ENCODE assay signal across 17 cellular contexts in the genomic region with DNA sequence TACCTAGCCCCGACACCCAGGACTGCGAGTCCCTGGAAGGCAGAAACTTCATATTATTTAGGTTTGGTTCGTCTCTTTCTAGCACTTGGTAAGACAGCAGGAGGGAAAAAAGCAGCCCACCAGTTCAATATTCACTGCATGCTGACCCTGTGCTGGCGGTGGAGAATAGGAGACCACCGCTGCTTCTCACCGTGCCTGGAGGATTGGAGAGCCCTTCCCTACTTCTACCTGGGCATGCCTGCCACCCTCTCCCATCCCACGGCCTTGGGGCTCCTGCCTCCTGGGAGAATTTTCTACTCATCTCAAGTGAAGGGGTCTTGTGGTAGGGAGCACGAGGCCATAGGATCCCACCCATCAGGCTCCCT. TPM values are rescaled to one million over a fixed set of nuclear protein-coding genes. Genes with fewer than 3 reads are reported as not detected.
DNase-seq lines count a peak whose midpoint lies in the region; ATAC-seq and TF ChIP-seq lines count a peak whose summit lies in the region.
"Had no signal": no experiment of that assay in that cellular context is flagged by ENCODE, and none has a peak within 500 bp of the region (broad histone marks: within the 10 kb centered on the region; RNA-seq: fewer than 3 reads in every experiment).

No MANE protein-coding gene starts in this region.

- H3K27me3 ChIP-seq in BLaER1 (no peaks in the 10 kb centered on the region), HCT116 (ENCODE audit: insufficient read depth, low read length) (no peaks in the 10 kb centered on the region), left ventricle myocardium inferior (ENCODE audit: low read depth) (no peaks in the 10 kb centered on the region), skeletal muscle tissue (ENCODE audit: control insufficient read depth in 3 of 3, insufficient read depth in 3 of 3, low read length in 3 of 3) (no peaks in the 10 kb centered on the region), mammary epithelial cell (ENCODE audit: insufficient read depth, low read length) (no peaks in the 10 kb centered on the region)
- H3K27me3 ChIP-seq: SJSA1 had no signal

- intact Hi-C loops in HCT116 (cut with micrococcal nuclease) (no loop called here), left ventricle myocardium inferior (cut with micrococcal nuclease) (no loop called here), mammary epithelial cell (cut with micrococcal nuclease) (no loop called here)

- H4K20me1 ChIP-seq in BLaER1 (peaks cover 14% of the 10 kb centered on the region; the same call in 1 of the 2 replicates), HCT116 (ENCODE audit: insufficient read depth) (no peaks in the 10 kb centered on the region), mammary epithelial cell (ENCODE audit: insufficient read depth, low read length) (no peaks in the 10 kb centered on the region)

- POLR2A ChIA-PET in HCT116 (lab: Charles Lee), result no interaction called here

- CTCF ChIA-PET in HCT116 (lab: Charles Lee), result no interaction called here
- CTCF ChIA-PET in mammary epithelial cell (lab: Charles Lee; ENCODE audit: low non-redundant PET), result no interaction called here

- BruUV-seq in HCT116 (replicated peaks; lab: Mats Ljungman, UMichigan), result no TSS peak
- BruUV-seq in mammary epithelial cell (replicated peaks; lab: Mats Ljungman, UMichigan), result no TSS peak

- DNase-seq in HCT116 (ENCODE audit: low read depth, low spot score) (no peak), left ventricle myocardium inferior (no peak), mammary epithelial cell (no peak), NCI-H748 (lab: John Stamatoyannopoulos, UW; ENCODE audit: unreplicated experiment) (no peak), NCI-H2029 treated with DMSO at 0.1 percent for 48 hours (lab: John Stamatoyannopoulos, UW) (no peak)
- DNase-seq: NCI-H187; NCI-H526 treated with DMSO at 0.1 percent for 48 hours; NK-92 treated with Interleukin-12 subunit alpha and Interleukin-12 subunit beta, amount 100 ng/mL, for 24 hours; RPMI8226 had no signal

- no peaks in the 10 kb centered on the region for H3K9me2 ChIP-seq in HCT116 (ENCODE audit: insufficient read depth)

- H3K79me2 ChIP-seq in HCT116 (ENCODE audit: insufficient read depth, low read length) (no peaks in the 10 kb centered on the region), mammary epithelial cell (ENCODE audit: insufficient read depth, low read length) (peaks cover 12% of the 10 kb centered on the region)

- H3K9ac ChIP-seq in BLaER1 (0 out of 2 replicates have a peak overlapping the region, but pooled peaks have one; percentile 3), HCT116 (ENCODE audit: low read length) (peak overlapping the region; percentile 34; the same call in 1 of the 2 replicates), skeletal muscle tissue (ENCODE audit: low read depth in 1 of 3, low read length in 3 of 3) (peak overlapping the region in 1 of 3 donors; percentile 16), mammary epithelial cell (ENCODE audit: insufficient read depth, low read length) (no peak overlapping the region)

- H3K9me3 ChIP-seq in BLaER1 (no peaks in the 10 kb centered on the region), HCT116 (ENCODE audit: control insufficient read depth in 1 of 2, insufficient read depth in 1 of 2, low read depth in 1 of 2, low read length in 2 of 2) (no peaks in the 10 kb centered on the region), left ventricle myocardium inferior (replicated peaks) (no peaks in the 10 kb centered on the region), skeletal muscle tissue (ENCODE audit: control insufficient read depth in 3 of 3, low read length in 3 of 3) (no peaks in the 10 kb centered on the region), mammary epithelial cell (replicated peaks; ENCODE audit: insufficient read depth, low read length) (no peaks in the 10 kb centered on the region)
- H3K9me3 ChIP-seq: SJSA1 had no signal

- 86% methylated on average over 7 of the region's 8 CpGs for WGBS in mammary epithelial cell (ENCODE audit: low coverage, missing lambda C conversion rate)

- no peak for TF ChIP-seq POLR2A in HCT116 (IDR thresholded peaks at IDR 0.05; ENCODE audit: borderline replicate concordance, extremely low read depth, insufficient read depth, insufficient read length)

- dilution Hi-C loops in mammary epithelial cell (cut with HindIII; ENCODE audit: low sequenced_read_pairs), result no loop called here

- no peak overlapping the region for H2AFZ ChIP-seq in HCT116 (ENCODE audit: low read depth, low read length, poor library complexity, severe bottlenecking)
- H2AFZ ChIP-seq in mammary epithelial cell (ENCODE audit: low read depth, low read length), result no peak overlapping the region

- H3K36me3 ChIP-seq in BLaER1, result peaks cover 44% of the 10 kb centered on the region
- no peaks in the 10 kb centered on the region for H3K36me3 ChIP-seq in HCT116 (ENCODE audit: control insufficient read depth in 1 of 2, insufficient read depth in 2 of 2, low read length in 2 of 2)
- peaks cover 45% of the 10 kb centered on the region for H3K36me3 ChIP-seq in left ventricle myocardium inferior
- H3K36me3 ChIP-seq in skeletal muscle tissue (ENCODE audit: control insufficient read depth in 3 of 3, insufficient read depth in 3 of 3, low read length in 3 of 3), result peaks cover 35 to 52% (median 46%) of the 10 kb centered on the region in 3 donors
- peaks cover 2% of the 10 kb centered on the region for H3K36me3 ChIP-seq in mammary epithelial cell (ENCODE audit: insufficient read depth, low read length)

- H3K27ac ChIP-seq in BLaER1 (no peak overlapping the region), HCT116 (ENCODE audit: low read depth, low read length) (no peak overlapping the region), left ventricle myocardium inferior (replicated peaks) (peak overlapping the region; percentile 98), skeletal muscle tissue (ENCODE audit: low read depth, low read length) (peak overlapping the region; percentile 99), mammary epithelial cell (ENCODE audit: insufficient read depth, low read depth, low read length) (no peak overlapping the region)
- H3K27ac ChIP-seq: SJSA1 had no signal

- in situ Hi-C loops in mammary epithelial cell (cut with MboI; ENCODE audit: low sequenced_read_pairs in 2 of 2), result no loop called here

- H3K4me3 ChIP-seq in BLaER1, result no peak overlapping the region
- H3K4me3 ChIP-seq in HCT116 (replicated peaks in 1 of 2; ENCODE audit: low read depth in 1 of 2, low read length in 2 of 2), result no peak overlapping the region; a peak in 1 of 4 replicates
- peak overlapping the region; percentile 80 for H3K4me3 ChIP-seq in left ventricle myocardium inferior
- no peak overlapping the region for H3K4me3 ChIP-seq in skeletal muscle tissue (ENCODE audit: low read length in 3 of 3)
- no peak overlapping the region for H3K4me3 ChIP-seq in mammary epithelial cell (replicated peaks in 1 of 3; ENCODE audit: insufficient read depth in 1 of 3, low read depth in 2 of 3, low read length in 3 of 3)
- H3K4me3 ChIP-seq: SJSA1 had no signal

- H3K4me2 ChIP-seq in BLaER1 (no peak overlapping the region), HCT116 (ENCODE audit: low read length) (peak overlapping the region; percentile 68), mammary epithelial cell (ENCODE audit: insufficient read depth, low read depth, low read length) (no peak overlapping the region)

- ATAC-seq in HCT116, result no peak
- ATAC-seq in esophagus mucosa, result no peak

- no peak for TF ChIP-seq CTCF in HCT116 (IDR thresholded peaks at IDR 0.05 in 2 of 3, conservative IDR thresholded peaks at IDR 0.05 in 1 of 3; ENCODE audit: borderline replicate concordance in 1 of 3, insufficient read depth in 1 of 3, low read depth in 2 of 3, low read length in 2 of 3)
- no peak for TF ChIP-seq CTCF in left ventricle myocardium inferior (IDR thresholded peaks at IDR 0.05; ENCODE audit: borderline replicate concordance)
- TF ChIP-seq CTCF in mammary epithelial cell (conservative IDR thresholded peaks at IDR 0.05 in 1 of 2, IDR thresholded peaks at IDR 0.05 in 1 of 2; ENCODE audit: extremely low read depth in 1 of 2, insufficient read depth in 1 of 2, low read depth in 1 of 2, low read length in 2 of 2), result no peak

- H3K4me1 ChIP-seq in BLaER1 (peaks cover 49% of the 10 kb centered on the region), HCT116 (ENCODE audit: control insufficient read depth in 1 of 2, insufficient read depth in 2 of 2, low read length in 2 of 2) (peaks cover 33 to 54% of the 10 kb centered on the region in 2 experiments), left ventricle myocardium inferior (peaks cover 98% of the 10 kb centered on the region), skeletal muscle tissue (ENCODE audit: control insufficient read depth in 3 of 3, insufficient read depth in 3 of 3, low read length in 3 of 3) (peaks cover 51 to 71% (median 60%) of the 10 kb centered on the region in 3 donors), mammary epithelial cell (ENCODE audit: insufficient read depth, low read length) (peaks cover 32% of the 10 kb centered on the region)

- RAD21 ChIA-PET in HCT116 (lab: Charles Lee; ENCODE audit: low non-redundant PET in 1 of 2, low total read pairs in 2 of 2, uncharacterized antibody in 2 of 2, unreplicated experiment in 2 of 2), result no interaction called here

- no peak for TF ChIP-seq RAD21 in HCT116 (IDR thresholded peaks at IDR 0.05; ENCODE audit: low read depth)

RNA-seq across cellular contexts. Expression of gene MTHFR, which starts 5.4 kb away (rescaled TPM):
- 20.9 TPM for total RNA-seq in HCT116 (2021; ENCODE audit: unreplicated experiment)
- 9.1 and 10.7 TPM in 2 replicates for polyA plus RNA-seq in HCT116 (2012)
- total RNA-seq in left ventricle myocardium inferior, result 40.1 TPM
- total RNA-seq in skeletal muscle tissue, result 43.3 TPM
- total RNA-seq in mammary epithelial cell, result 10 to 100 TPM; 19.1 to 19.2 TPM
- 8.2 TPM for polyA plus RNA-seq in mammary epithelial cell
- polyA minus RNA-seq in mammary epithelial cell, result 17.0 TPM
- 21.3 TPM for total RNA-seq in esophagus mucosa

RNA-seq across cellular contexts. Expression of gene CLCN6, which starts 5.6 kb away (rescaled TPM):
- 13.7 TPM for total RNA-seq in HCT116 (2021; ENCODE audit: unreplicated experiment)
- 5.6 and 6.3 TPM in 2 replicates for polyA plus RNA-seq in HCT116 (2012)
- total RNA-seq in left ventricle myocardium inferior, result 16.1 TPM
- total RNA-seq in skeletal muscle tissue, result 3.7 TPM
- total RNA-seq in mammary epithelial cell, result 10 to 100 TPM in 1 of 2 donors, 1 to 10 TPM in 1; 7.0 to 17.0 TPM
- polyA plus RNA-seq in mammary epithelial cell, result 7.6 TPM
- polyA minus RNA-seq in mammary epithelial cell, result 12.9 TPM
- 6.9 TPM for total RNA-seq in esophagus mucosa

RNA-seq across cellular contexts. Expression of gene C1orf167, which starts 38.4 kb away (rescaled TPM):
- total RNA-seq in HCT116 (2021; ENCODE audit: unreplicated experiment) (0.12 TPM), left ventricle myocardium inferior (2.5 TPM), skeletal muscle tissue (6.8 TPM), mammary epithelial cell (not detected), esophagus mucosa (0.84 TPM)
- 0.59 and 1.4 TPM in 2 replicates for polyA plus RNA-seq in HCT116 (2012)
- polyA plus RNA-seq in mammary epithelial cell, result not detected
- not detected for polyA minus RNA-seq in mammary epithelial cell
- total RNA-seq: H4, LHCN-M2, SJSA1 had no signal
- polyA plus RNA-seq: IgD-negative memory B cell had no signal

RNA-seq across cellular contexts. Expression of gene NPPA, which starts 47.2 kb away (rescaled TPM):
- total RNA-seq in HCT116 (2021; ENCODE audit: unreplicated experiment) (not detected), left ventricle myocardium inferior (1,100 TPM), skeletal muscle tissue (4.2 TPM), mammary epithelial cell (not detected), esophagus mucosa (not detected)
- polyA plus RNA-seq in HCT116 (2012), result 0.09 and 0.12 TPM in 2 replicates
- polyA plus RNA-seq in mammary epithelial cell, result not detected
- not detected for polyA minus RNA-seq in mammary epithelial cell
- total RNA-seq: H4, LHCN-M2, OCI-LY7, SJSA1 had no signal
- polyA plus RNA-seq: IgD-negative memory B cell had no signal

RNA-seq across cellular contexts. Expression of gene NPPB, which starts 58.4 kb away (rescaled TPM):
- not detected for total RNA-seq in HCT116 (2021; ENCODE audit: unreplicated experiment)
- not detected in 2 replicates for polyA plus RNA-seq in HCT116 (2012)
- total RNA-seq in left ventricle myocardium inferior, result 119 TPM
- 1.0 TPM for total RNA-seq in skeletal muscle tissue
- under 1 TPM in 1 of 2 donors, not detected in 1; 0.17 TPM for total RNA-seq in mammary epithelial cell
- polyA plus RNA-seq in mammary epithelial cell, result not detected
- polyA minus RNA-seq in mammary epithelial cell, result not detected
- not detected for total RNA-seq in esophagus mucosa
- total RNA-seq: H4, LHCN-M2, OCI-LY7 had no signal
- polyA plus RNA-seq: IgD-negative memory B cell had no signal

Comparison
In these comparisons a context has a peak if more than half of its experiments do, and no peak if none do; other contexts are left out.
1. H3K27ac ChIP-seq: peak in left ventricle myocardium inferior (single experiment) and skeletal muscle tissue (single experiment); none in BLaER1 (single experiment), HCT116 (single experiment) and mammary epithelial cell (single experiment).